9 cellular contexts compared by ENCODE assay signal in genomic region chr1:231418101-231418740, GRCh38. TPM values are rescaled to one million over a fixed set of nuclear protein-coding genes. Genes with fewer than 3 reads are reported as not detected.
DNase-seq lines count a peak whose midpoint lies in the region; ATAC-seq, FAIRE-seq and TF ChIP-seq lines count a peak whose summit lies in the region.
"Had no signal": no experiment of that assay in that cellular context is flagged by ENCODE, and none has a peak within 500 bp of the region (broad histone marks: within the 10 kb centered on the region; RNA-seq: fewer than 3 reads in every experiment).

No MANE protein-coding gene starts in this region.

- no peaks in the 10 kb centered on the region for H3K9me3 ChIP-seq in astrocyte (ENCODE audit: insufficient read depth, low read depth, low read length)
- no peaks in the 10 kb centered on the region for H3K9me3 ChIP-seq in lower lobe of right lung
- H3K9me3 ChIP-seq in upper lobe of right lung: no peaks in the 10 kb centered on the region

- H3K4me1 ChIP-seq in astrocyte (ENCODE audit: insufficient read depth, low read length) (peaks cover 20% of the 10 kb centered on the region), lower lobe of right lung (peaks cover 51% of the 10 kb centered on the region), upper lobe of right lung (peaks cover 59% of the 10 kb centered on the region)

- H3K27ac ChIP-seq in astrocyte (ENCODE audit: low read depth, low read length) (no peak overlapping the region), lower lobe of right lung (no peak overlapping the region), upper lobe of right lung (no peak overlapping the region)

- H3K9me3 Mint-ChIP-seq in activated naive CD4-positive, alpha-beta T cell treated with anti-CD3 and anti-CD28 coated beads, Interleukin-2, amount 50 U/mL, for 24 hours: no peaks in the 10 kb centered on the region
- H3K9me3 Mint-ChIP-seq in astrocyte (ENCODE audit: unreplicated experiment): no peaks in the 10 kb centered on the region

- H3K9ac ChIP-seq in astrocyte (ENCODE audit: low read length): peak overlapping the region; percentile 92

- no peak for FAIRE-seq in astrocyte (lab: Jason Lieb, UNC)

- no peak for DNase-seq in activated naive CD4-positive, alpha-beta T cell (lab: John Stamatoyannopoulos, UW)
- DNase-seq in astrocyte (ENCODE audit: low read depth) (no peak), lower lobe of right lung (no peak), upper lobe of right lung (no peak), GM19240 (ENCODE audit: insufficient read length, low spot score) (no peak)
- DNase-seq: Kasumi-1 had no signal

- no peak overlapping the region for H3K27ac Mint-ChIP-seq in activated naive CD4-positive, alpha-beta T cell treated with anti-CD3 and anti-CD28 coated beads, Interleukin-2, amount 50 U/mL, for 24 hours
- H3K27ac Mint-ChIP-seq in astrocyte (ENCODE audit: unreplicated experiment): no peak overlapping the region

- peak overlapping the region; percentile 95 for H3K4me3 Mint-ChIP-seq in activated naive CD4-positive, alpha-beta T cell treated with anti-CD3 and anti-CD28 coated beads, Interleukin-2, amount 50 U/mL, for 24 hours
- H3K4me3 Mint-ChIP-seq in astrocyte (ENCODE audit: unreplicated experiment): peak overlapping the region; percentile 93

- H3K36me3 ChIP-seq in astrocyte (ENCODE audit: insufficient read depth, low read length): peaks cover 2% of the 10 kb centered on the region
- H3K36me3 ChIP-seq in lower lobe of right lung: no peaks in the 10 kb centered on the region
- peaks cover 5% of the 10 kb centered on the region for H3K36me3 ChIP-seq in upper lobe of right lung

- H3K27me3 Mint-ChIP-seq in activated naive CD4-positive, alpha-beta T cell treated with anti-CD3 and anti-CD28 coated beads, Interleukin-2, amount 50 U/mL, for 24 hours: no peaks in the 10 kb centered on the region
- H3K27me3 Mint-ChIP-seq in astrocyte (ENCODE audit: low read depth, unreplicated experiment): no peaks in the 10 kb centered on the region

- H3K4me1 Mint-ChIP-seq in activated naive CD4-positive, alpha-beta T cell treated with anti-CD3 and anti-CD28 coated beads, Interleukin-2, amount 50 U/mL, for 24 hours: peaks cover 70% of the 10 kb centered on the region
- H3K4me1 Mint-ChIP-seq in astrocyte (ENCODE audit: low read depth, unreplicated experiment): peaks cover 34% of the 10 kb centered on the region

- no peak overlapping the region for H2AFZ ChIP-seq in astrocyte (ENCODE audit: low read depth, low read length)

- H3K79me2 ChIP-seq in astrocyte (ENCODE audit: insufficient read depth, low read length): peaks cover 82% of the 10 kb centered on the region

- intact Hi-C loops in lower lobe of right lung (cut with DNase I) (no loop called here), upper lobe of right lung (cut with DNase I) (no loop called here)

- ATAC-seq in lower lobe of right lung: no peak
- no peak for ATAC-seq in upper lobe of right lung
- ATAC-seq in HG03139 (IDR thresholded peaks at IDR 0.05; ENCODE audit: unreplicated experiment): no peak
- ATAC-seq in GM19452 (IDR thresholded peaks at IDR 0.05; ENCODE audit: unreplicated experiment): no peak

- H3K4me3 ChIP-seq in astrocyte (ENCODE audit: insufficient read depth, low read depth, low read length) (peak overlapping the region; percentile 92), lower lobe of right lung (peak overlapping the region; percentile 80), upper lobe of right lung (peak overlapping the region; percentile 77)

- TF ChIP-seq CTCF in astrocyte (IDR thresholded peaks at IDR 0.05; ENCODE audit: insufficient read depth, low read depth, low read length): no peak
- TF ChIP-seq CTCF in lower lobe of right lung (IDR thresholded peaks at IDR 0.05): no peak
- no peak for TF ChIP-seq CTCF in upper lobe of right lung (IDR thresholded peaks at IDR 0.05)

- H3K27me3 ChIP-seq in astrocyte (ENCODE audit: insufficient read depth, low read length): no peaks in the 10 kb centered on the region
- H3K27me3 ChIP-seq in lower lobe of right lung (ENCODE audit: low read depth): no peaks in the 10 kb centered on the region
- no peaks in the 10 kb centered on the region for H3K27me3 ChIP-seq in upper lobe of right lung

- H3K36me3 Mint-ChIP-seq in activated naive CD4-positive, alpha-beta T cell treated with anti-CD3 and anti-CD28 coated beads, Interleukin-2, amount 50 U/mL, for 24 hours: peaks cover 17% of the 10 kb centered on the region
- H3K36me3 Mint-ChIP-seq in astrocyte (ENCODE audit: low read depth, unreplicated experiment): peaks cover 2% of the 10 kb centered on the region

- H4K20me1 ChIP-seq in astrocyte (ENCODE audit: insufficient read depth, low read length): peaks cover 43% of the 10 kb centered on the region

- H3K4me2 ChIP-seq in astrocyte (ENCODE audit: low read length): peak overlapping the region; percentile 97

RNA-seq across cellular contexts. Expression of gene EGLN1, which starts 3.9 kb away (rescaled TPM):
- 34.5 and 35.5 TPM in 2 replicates for total RNA-seq in astrocyte
- 29.7 TPM for total RNA-seq in lower lobe of right lung
- total RNA-seq in upper lobe of right lung: 23.5 TPM
